ENCODE assay signal across 26 cellular contexts in the genomic region with DNA sequence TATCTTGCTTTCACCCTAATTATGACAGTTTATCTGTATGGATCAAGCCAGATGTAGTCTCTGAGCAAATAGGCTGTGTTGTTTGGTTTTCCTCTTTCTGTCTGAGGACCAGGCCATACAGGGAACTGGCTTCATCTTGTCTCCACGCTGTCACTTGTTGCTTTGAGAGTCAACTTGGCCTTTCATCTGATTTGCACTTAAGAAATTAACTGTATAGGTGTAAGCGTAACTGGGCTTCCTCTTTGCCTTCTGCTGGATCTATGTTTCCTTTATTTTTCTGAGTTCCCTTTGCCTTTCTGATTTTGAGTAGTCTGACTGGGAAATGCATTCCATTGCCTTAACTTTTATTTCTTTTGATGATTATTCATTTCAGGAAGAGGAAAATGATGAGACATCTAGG.
"Had no signal": no experiment of that assay in that cellular context is flagged by ENCODE, and none has a peak within 500 bp of the region (broad histone marks: within the 10 kb centered on the region; RNA-seq: fewer than 3 reads in every experiment).

No MANE protein-coding gene starts in this region.

- H3K9me3 Mint-ChIP-seq: immature natural killer cell; mesothelial cell of epicardium; naive B cell; natural killer cell; stimulated activated naive CD8-positive, alpha-beta T cell treated with anti-CD3 and anti-CD28 coated beads, Interleukin-15, Interleukin-2, amounts not matched to agents 100 ng/mL and 50 ng/mL, for 24 hours; type B pancreatic cell had no signal

- H3K4me1 ChIP-seq: left lung, right atrium auricular region, right lobe of liver, suprapubic skin, tibial artery, vagina had no signal

- H3K4me3 ChIP-seq: left lung, lung, ovary, right atrium auricular region, right lobe of liver, smooth muscle cell, suprapubic skin, thoracic aorta, tibial artery, vagina had no signal

- DNase-seq: hypothalamus; immature natural killer cell; kidney; left colon; left lung; mesendoderm; naive B cell; natural killer cell; ovary; right lobe of liver; stimulated activated CD4-positive, alpha-beta T cell treated with anti-CD3 and anti-CD28 coated beads, Interleukin-1b, Interleukin-23, amount 100 ng/mL, for 48 hours; stimulated activated CD4-positive, alpha-beta T cell treated with anti-CD3 and anti-CD28 coated beads, Interleukin-2, amount 100 ng/mL, for 48 hours; stimulated activated CD4-positive, alpha-beta T cell treated with anti-CD3 and anti-CD28 coated beads, Interleukin-4, amount 100 ng/mL, for 4 hours; stimulated activated CD8-positive, alpha-beta memory T cell treated with anti-CD3 and anti-CD28 coated beads, Interleukin-4, amount 100 ng/mL, for 48 hours; stimulated activated naive CD4-positive, alpha-beta T cell; tibial artery had no signal

- H3K4me3 Mint-ChIP-seq: immature natural killer cell; mesothelial cell of epicardium; naive B cell; natural killer cell; stimulated activated naive CD8-positive, alpha-beta T cell treated with anti-CD3 and anti-CD28 coated beads, Interleukin-15, Interleukin-2, amounts not matched to agents 100 ng/mL and 50 ng/mL, for 24 hours; type B pancreatic cell had no signal

- H3K27ac Mint-ChIP-seq: immature natural killer cell; mesothelial cell of epicardium; natural killer cell; progenitor cell of endocrine pancreas; stimulated activated naive CD8-positive, alpha-beta T cell treated with anti-CD3 and anti-CD28 coated beads, Interleukin-15, Interleukin-2, amounts not matched to agents 100 ng/mL and 50 ng/mL, for 24 hours; type B pancreatic cell had no signal

- H3K27me3 Mint-ChIP-seq: naive B cell; progenitor cell of endocrine pancreas; stimulated activated naive CD8-positive, alpha-beta T cell treated with anti-CD3 and anti-CD28 coated beads, Interleukin-15, Interleukin-2, amounts not matched to agents 100 ng/mL and 50 ng/mL, for 24 hours; type B pancreatic cell had no signal

- H3K27ac ChIP-seq: left lung, ovary, right atrium auricular region, right lobe of liver, suprapubic skin, thoracic aorta, tibial artery, vagina had no signal

- H3K4me1 Mint-ChIP-seq: immature natural killer cell, mesothelial cell of epicardium, naive B cell had no signal

- H3K9me3 ChIP-seq: left lung, ovary, right atrium auricular region, right lobe of liver, suprapubic skin, thoracic aorta, tibial artery, vagina had no signal

- H3K4me2 ChIP-seq: smooth muscle cell had no signal

- H3K36me3 ChIP-seq: ovary had no signal

- H3K27me3 ChIP-seq: left lung, ovary, right atrium auricular region, right lobe of liver, suprapubic skin, tibial artery, vagina had no signal

- ATAC-seq: left colon, left lung, natural killer cell, right lobe of liver had no signal
